Comparison of ENCODE assay signal across 19 cellular contexts in genomic region chr16:9599415-9600110, GRCh38.
DNase-seq lines count a peak whose midpoint lies in the region; ATAC-seq lines count a peak whose summit lies in the region.
"Had no signal": no experiment of that assay in that cellular context is flagged by ENCODE, and none has a peak within 500 bp of the region (broad histone marks: within the 10 kb centered on the region; RNA-seq: fewer than 3 reads in every experiment).

No MANE protein-coding gene starts in this region.

- no peak overlapping the region for H4K8ac ChIP-seq in mesendoderm (ENCODE audit: low read depth, low read length)

- no peak overlapping the region for H3K9ac ChIP-seq in mesendoderm (ENCODE audit: low read length)
- H3K9ac ChIP-seq: BLaER1 had no signal

- H3K27ac ChIP-seq in mesendoderm (ENCODE audit: low read depth, low read length): no peak overlapping the region
- H3K27ac ChIP-seq: 22Rv1, BLaER1, C4-2B had no signal

- in situ Hi-C loops in G401 (cut with HindIII; ENCODE audit: low sequenced_read_pairs): no loop called here

- no peak overlapping the region for H2AK5ac ChIP-seq in mesendoderm (ENCODE audit: low read length)

- no peak overlapping the region for H3K4me2 ChIP-seq in mesendoderm (ENCODE audit: low read length)
- H3K4me2 ChIP-seq: BLaER1, GM23338 had no signal

- no peak overlapping the region for H3K56ac ChIP-seq in mesendoderm (ENCODE audit: low read length)

- no peak for ATAC-seq in HG03039 (IDR thresholded peaks at IDR 0.05; ENCODE audit: unreplicated experiment)
- ATAC-seq: CD8-positive, alpha-beta T cell; GM12878; GM23338 had no signal

- H3K18ac ChIP-seq in mesendoderm (ENCODE audit: low read length): no peak overlapping the region

- H2BK15ac ChIP-seq in mesendoderm (replicated peaks; ENCODE audit: low read depth): no peak overlapping the region

- no peak overlapping the region for H3K23ac ChIP-seq in mesendoderm (ENCODE audit: low read length)

- H2BK5ac ChIP-seq in mesendoderm (ENCODE audit: low read length): no peak overlapping the region

- no peaks in the 10 kb centered on the region for H3K79me1 ChIP-seq in mesendoderm (ENCODE audit: low read length)

- H4K5ac ChIP-seq in mesendoderm (ENCODE audit: low read length): no peak overlapping the region

- no peaks in the 10 kb centered on the region for H3K27me3 ChIP-seq in mesendoderm (ENCODE audit: insufficient read depth, low read length, poor library complexity)
- H3K27me3 ChIP-seq: BLaER1 had no signal

- no peaks in the 10 kb centered on the region for H3K4me1 ChIP-seq in mesendoderm (ENCODE audit: control insufficient read depth, low read depth, low read length)
- H3K4me1 ChIP-seq: HAP-1 had no signal

- WGBS in mesendoderm (ENCODE audit: extremely low coverage, insufficient coverage, low lambda C conversion rate): no CpG with 5 or more reads among the region's 8 CpGs

- no peak overlapping the region for H3K4ac ChIP-seq in mesendoderm (ENCODE audit: low read depth, low read length)

- peak; percentile 2 for DNase-seq in G401 (ENCODE audit: low spot score)
- DNase-seq in OCI-M1 (lab: John Stamatoyannopoulos, UW): peak; percentile 16
- DNase-seq in kidney tubule cell (ENCODE audit: low spot score): peak; percentile 11
- DNase-seq in SK-N-DZ (ENCODE audit: low spot score): no peak
- DNase-seq in mesendoderm: no peak
- DNase-seq: Caco-2; CD4-positive, CD25-positive, alpha-beta regulatory T cell; CD8-positive, alpha-beta T cell; DMS153; DND-41; GDM1; HFFc6 had no signal

- H2BK120ac ChIP-seq in mesendoderm (ENCODE audit: low read depth, low read length): no peak overlapping the region

- no peaks in the 10 kb centered on the region for H3K36me3 ChIP-seq in mesendoderm (ENCODE audit: control insufficient read depth, insufficient read depth, low read length)
- H3K36me3 ChIP-seq: BLaER1, HAP-1 had no signal

- H3K4me3 ChIP-seq in mesendoderm (ENCODE audit: low read length): no peak overlapping the region
- H3K4me3 ChIP-seq: BLaER1, GM12878, GM23338, HAP-1 had no signal

- H3K79me2 ChIP-seq in mesendoderm (ENCODE audit: control insufficient read depth, insufficient read depth, low read length): no peaks in the 10 kb centered on the region

Comparison
In these comparisons a context has a peak if more than half of its experiments do, and no peak if none do; other contexts are left out.
1. DNase-seq: peak in G401 (single experiment), OCI-M1 (single experiment) and kidney tubule cell (single experiment); none in SK-N-DZ (single experiment) and mesendoderm (single experiment).